Comparison of ENCODE assay signal across 8 cellular contexts in genomic region chr17:8210761-8211458, GRCh38. TPM values are rescaled to one million over a fixed set of nuclear protein-coding genes. Genes with fewer than 3 reads are reported as not detected.
DNase-seq lines count a peak whose midpoint lies in the region; ATAC-seq and TF ChIP-seq lines count a peak whose summit lies in the region.

No MANE protein-coding gene starts in this region.

- 59 to 70% methylated on average over 14 of the region's 22 CpGs for WGBS in mesodermal cell (ENCODE audit: insufficient coverage in 2 of 2), 2 experiments

- intact Hi-C loops in breast epithelium (cut with DNase I; ENCODE audit: low total_unique reads) = loop anchor here (10.0 kb wide), 1 partner anchor 76 kb away; no protein-coding TSS in a partner anchor

- no peak for TF ChIP-seq CTCF in breast epithelium (IDR thresholded peaks at IDR 0.05)

- H3K27me3 ChIP-seq in HUES6 (ENCODE audit: control insufficient read depth, insufficient read depth, low read length) = no peaks in the 10 kb centered on the region
- H3K27me3 ChIP-seq in breast epithelium = no peaks in the 10 kb centered on the region

- H3K9ac ChIP-seq in ES-I3 (ENCODE audit: low read depth, low read length) (peak overlapping the region; percentile 90; the same call in 1 of the 2 replicates), HUES6 (ENCODE audit: low read length) (peak overlapping the region; percentile 95)

- H3K36me3 ChIP-seq in ES-I3 (ENCODE audit: insufficient read depth, low read length) (peaks cover 13% of the 10 kb centered on the region), HUES6 (ENCODE audit: control insufficient read depth, insufficient read depth, low read length) (peaks cover 22% of the 10 kb centered on the region), breast epithelium (no peaks in the 10 kb centered on the region), mesodermal cell (ENCODE audit: control insufficient read depth, insufficient read depth, low read length) (peaks cover 22% of the 10 kb centered on the region)

- peak overlapping the region; percentile 78 for H3K4me3 ChIP-seq in HUES6 (ENCODE audit: low read depth, low read length)
- H3K4me3 ChIP-seq in breast epithelium = peak overlapping the region; percentile 48 to 66 (median 63)
- peak overlapping the region; percentile 69 for H3K4me3 ChIP-seq in mesodermal cell (ENCODE audit: extremely low read depth, insufficient read depth, low read length, poor library complexity, severe bottlenecking)

- TF ChIP-seq POLR2A in breast epithelium (IDR thresholded peaks at IDR 0.05) = no peak

- H3K4me1 ChIP-seq in ES-I3 (ENCODE audit: insufficient read depth, low read length) (no peaks in the 10 kb centered on the region), HUES6 (ENCODE audit: control insufficient read depth, insufficient read depth, low read length) (0 out of 2 replicates have a peak, but pooled peaks cover 4% of the 10 kb centered on the region), breast epithelium (no peaks in the 10 kb centered on the region), mesodermal cell (ENCODE audit: control insufficient read depth, insufficient read depth, low read length, poor library complexity, severe bottlenecking) (peaks cover 4% of the 10 kb centered on the region)

- DNase-seq in breast epithelium (ENCODE audit: low spot score in 2 of 2) = no peak
- DNase-seq in EL = no peak
- DNase-seq in NCI-H510A treated with DMSO at 0.1 percent for 48 hours (lab: John Stamatoyannopoulos, UW) = no peak
- no peak for DNase-seq in SW480 (ENCODE audit: low spot score)

- no peak overlapping the region for H3K27ac ChIP-seq in HUES6 (ENCODE audit: low read depth, low read length)
- peak overlapping the region; percentile 52 to 87 for H3K27ac ChIP-seq in breast epithelium
- peak overlapping the region; percentile 7 for H3K27ac ChIP-seq in mesodermal cell (ENCODE audit: low read depth, low read length, severe bottlenecking)

- no peak for ATAC-seq in GM18873 (IDR thresholded peaks at IDR 0.05; ENCODE audit: low FRiP score, unreplicated experiment)

- no peaks in the 10 kb centered on the region for H3K9me3 ChIP-seq in ES-I3 (ENCODE audit: control insufficient read depth, insufficient read depth, low read length)
- H3K9me3 ChIP-seq in HUES6 (ENCODE audit: control insufficient read depth, insufficient read depth, low read depth, low read length) = no peaks in the 10 kb centered on the region
- no peaks in the 10 kb centered on the region for H3K9me3 ChIP-seq in breast epithelium
- H3K9me3 ChIP-seq in mesodermal cell (ENCODE audit: control insufficient read depth, low read length) = no peaks in the 10 kb centered on the region

RNA-seq across cellular contexts. Expression of gene AURKB, which starts 0.5 kb away (rescaled TPM):
- total RNA-seq in breast epithelium = 1 to 10 TPM in 2 of 3 donors, under 1 TPM in 1; 0.44 to 3.8 (median 1.6) TPM
- polyA plus RNA-seq in mesodermal cell (2013, experiment 1 of 2) = 109 TPM
- polyA plus RNA-seq in mesodermal cell (2013, experiment 2 of 2) = 103 TPM

RNA-seq across cellular contexts. Expression of gene BORCS6, which starts 20.9 kb away (rescaled TPM):
- 10 to 100 TPM in 2 of 3 donors, 1 to 10 TPM in 1; 8.5 to 11.5 (median 10.8) TPM for total RNA-seq in breast epithelium
- 5.8 TPM for polyA plus RNA-seq in mesodermal cell (2013, experiment 1 of 2)
- 4.4 TPM for polyA plus RNA-seq in mesodermal cell (2013, experiment 2 of 2)

RNA-seq across cellular contexts. Expression of gene TMEM107, which starts 34.7 kb away (rescaled TPM):
- 10 to 100 TPM; 15.7 to 83.1 (median 41.0) TPM for total RNA-seq in breast epithelium
- polyA plus RNA-seq in mesodermal cell (2013, experiment 1 of 2) = 36.8 TPM
- polyA plus RNA-seq in mesodermal cell (2013, experiment 2 of 2) = 40.6 TPM

RNA-seq across cellular contexts. Expression of gene CTC1, which starts 36.9 kb away (rescaled TPM):
- total RNA-seq in breast epithelium = 10 to 100 TPM; 12.8 to 35.7 (median 32.1) TPM
- polyA plus RNA-seq in mesodermal cell (2013, experiment 1 of 2) = 8.3 TPM
- 14.8 TPM for polyA plus RNA-seq in mesodermal cell (2013, experiment 2 of 2)

RNA-seq across cellular contexts. Expression of gene PFAS, which starts 38.2 kb away (rescaled TPM):
- total RNA-seq in breast epithelium = 10 to 100 TPM; 10.2 to 23.6 (median 18.7) TPM
- 23.6 TPM for polyA plus RNA-seq in mesodermal cell (2013, experiment 1 of 2)
- polyA plus RNA-seq in mesodermal cell (2013, experiment 2 of 2) = 22.0 TPM
